26 cellular contexts compared by ENCODE assay signal in genomic region chr2:151716721-151717120, GRCh38. TPM values are rescaled to one million over a fixed set of nuclear protein-coding genes. Genes with fewer than 3 reads are reported as not detected.
A peak's percentile ranks its signal among the peaks of the same experiment; 100 is the strongest.
DNase-seq lines count a peak whose midpoint lies in the region; ATAC-seq and TF ChIP-seq lines count a peak whose summit lies in the region.
"Had no signal": no experiment of that assay in that cellular context is flagged by ENCODE, and none has a peak within 500 bp of the region (broad histone marks: within the 10 kb centered on the region; RNA-seq: fewer than 3 reads in every experiment).

No MANE protein-coding gene starts in this region.

- DNase-seq in AG09309 (ENCODE audit: low read depth) (peak; percentile 1), HK-2 (ENCODE audit: unreplicated experiment) (peak; percentile 2), foreskin fibroblast (peak; percentile 1 to 5), retinal pigment epithelial cell (ENCODE audit: low read depth) (peak; percentile 49), H9 (no peak), Kasumi-1 (lab: John Stamatoyannopoulos, UW) (no peak)
- DNase-seq: activated CD4-positive, alpha-beta T cell treated with anti-CD3 and anti-CD28 coated beads for 1 hour; activated CD8-positive, alpha-beta memory T cell treated with anti-CD3 and anti-CD28 coated beads for 24 hours; activated T-cell treated with anti-CD3 and anti-CD28 coated beads, Interleukin-2, amount 50 U/mL, for 24 hours; adrenal gland; CD4-positive, alpha-beta memory T cell; cortex of kidney; immature natural killer cell; NCI-H1105 treated with DMSO at 0.1 percent for 48 hours; NCI-H2081; NCI-H446; PC-3; SIG-M5; stimulated activated naive CD8-positive, alpha-beta T cell treated with anti-CD3 and anti-CD28 coated beads, Interleukin-15, amount 100 ng/mL, for 72 hours; T-cell had no signal

- H2AK5ac ChIP-seq in H9 (ENCODE audit: insufficient read length, low read length): no peak overlapping the region

- ATAC-seq in HG03045 (IDR thresholded peaks at IDR 0.05; ENCODE audit: unreplicated experiment) (no peak), GM21390 (IDR thresholded peaks at IDR 0.05; ENCODE audit: unreplicated experiment) (no peak)
- ATAC-seq: GM12878; PC-3; stimulated activated naive CD8-positive, alpha-beta T cell treated with anti-CD3 and anti-CD28 coated beads, Interleukin-15, amount 100 ng/mL, for 72 hours; T-cell had no signal

- no peak overlapping the region for H3K4me2 ChIP-seq in H9 (ENCODE audit: insufficient read depth, insufficient read length, low read length)
- H3K4me2 ChIP-seq: hepatocyte had no signal

- H4K20me1 ChIP-seq in H9 (ENCODE audit: control insufficient read depth, insufficient read depth, insufficient read length): no peaks in the 10 kb centered on the region

- no peak overlapping the region for H3K4me3 ChIP-seq in AG09309 (ENCODE audit: control insufficient read depth, low read depth, low read length)
- no peak overlapping the region for H3K4me3 ChIP-seq in foreskin fibroblast (ENCODE audit: low read depth in 1 of 2, low read length in 2 of 2)
- H3K4me3 ChIP-seq in retinal pigment epithelial cell (ENCODE audit: low read length): no peak overlapping the region
- H3K4me3 ChIP-seq: adrenal gland, GM12878, hepatocyte, lung had no signal

- no peak overlapping the region for H2AFZ ChIP-seq in H9 (ENCODE audit: low read length)
- H2AFZ ChIP-seq: hepatocyte had no signal

- no peaks in the 10 kb centered on the region for H3K36me3 Mint-ChIP-seq in H9 (ENCODE audit: insufficient read depth in 1 of 3, low read depth in 3 of 3)
- H3K36me3 Mint-ChIP-seq: T-cell had no signal

- H2BK20ac ChIP-seq in H9 (ENCODE audit: low read depth, low read length, poor library complexity, severe bottlenecking): no peak overlapping the region

- no peak overlapping the region for H3K56ac ChIP-seq in H9 (ENCODE audit: insufficient read length, low read depth, low read length)

- no peak overlapping the region for H3K27ac Mint-ChIP-seq in H9
- H3K27ac Mint-ChIP-seq: activated T-cell treated with anti-CD3 and anti-CD28 coated beads, Interleukin-2, amount 50 U/mL, for 24 hours; CD4-positive, alpha-beta memory T cell; immature natural killer cell; stimulated activated naive CD8-positive, alpha-beta T cell treated with anti-CD3 and anti-CD28 coated beads, Interleukin-15, amount 100 ng/mL, for 72 hours; T-cell had no signal

- H4K91ac ChIP-seq in H9 (ENCODE audit: insufficient read length, low read depth, low read length): no peak overlapping the region

- H3K4me1 Mint-ChIP-seq in H9: no peaks in the 10 kb centered on the region
- H3K4me1 Mint-ChIP-seq: CD4-positive, alpha-beta memory T cell; immature natural killer cell; stimulated activated naive CD8-positive, alpha-beta T cell treated with anti-CD3 and anti-CD28 coated beads, Interleukin-15, amount 100 ng/mL, for 72 hours; T-cell had no signal

- no peak overlapping the region for H3K9ac ChIP-seq in H9 (ENCODE audit: extremely low read depth, insufficient read length, low read length)

- H3K23ac ChIP-seq in H9 (ENCODE audit: insufficient read length, low read depth, low read length): no peak overlapping the region

- no peak overlapping the region for H3K4ac ChIP-seq in H9 (ENCODE audit: low read depth, low read length)

- no CpG with 5 or more reads among the region's 2 CpGs for WGBS in H9 (ENCODE audit: extremely low coverage, insufficient read length, low lambda C conversion rate)

- H3K9me3 ChIP-seq in H9 (ENCODE audit: control insufficient read depth, low read depth, low read length): no peaks in the 10 kb centered on the region
- H3K9me3 ChIP-seq: adrenal gland, neutrophil had no signal

- no peak for TF ChIP-seq CTCF in AG09309 (IDR thresholded peaks at IDR 0.05; ENCODE audit: control insufficient read depth, insufficient read depth, low read depth, low read length, missing control alignments)
- TF ChIP-seq CTCF in foreskin fibroblast (IDR thresholded peaks at IDR 0.05; ENCODE audit: low read depth, low read length): no peak
- TF ChIP-seq CTCF in retinal pigment epithelial cell (conservative IDR thresholded peaks at IDR 0.05; ENCODE audit: low read depth, low read length): no peak
- TF ChIP-seq CTCF in H9 (conservative IDR thresholded peaks at IDR 0.05): no peak

- no peak overlapping the region for H3K18ac ChIP-seq in H9 (ENCODE audit: insufficient read length, low read depth, low read length)

- H3K27me3 Mint-ChIP-seq in H9 (ENCODE audit: low read depth): peaks cover 2% of the 10 kb centered on the region
- H3K27me3 Mint-ChIP-seq: activated T-cell treated with anti-CD3 and anti-CD28 coated beads, Interleukin-2, amount 50 U/mL, for 24 hours; stimulated activated naive CD8-positive, alpha-beta T cell treated with anti-CD3 and anti-CD28 coated beads, Interleukin-15, amount 100 ng/mL, for 72 hours had no signal

- H3K27ac ChIP-seq in H9 (ENCODE audit: insufficient read length, low read depth, low read length): no peak overlapping the region
- H3K27ac ChIP-seq: adrenal gland, hepatocyte, neutrophil had no signal

- no peaks in the 10 kb centered on the region for H3K79me1 ChIP-seq in H9 (ENCODE audit: insufficient read depth, low read depth, low read length, poor library complexity, severe bottlenecking)

- no peaks in the 10 kb centered on the region for H3K27me3 ChIP-seq in H9 (ENCODE audit: insufficient read depth, low read length)
- H3K27me3 ChIP-seq: adrenal gland, hepatocyte, neutrophil had no signal

- no peak overlapping the region for H3K4me3 Mint-ChIP-seq in H9
- H3K4me3 Mint-ChIP-seq: activated T-cell treated with anti-CD3 and anti-CD28 coated beads, Interleukin-2, amount 50 U/mL, for 24 hours; CD4-positive, alpha-beta memory T cell; immature natural killer cell; stimulated activated naive CD8-positive, alpha-beta T cell treated with anti-CD3 and anti-CD28 coated beads, Interleukin-15, amount 100 ng/mL, for 72 hours; T-cell had no signal

- H2BK120ac ChIP-seq in H9 (ENCODE audit: low read depth, low read length, poor library complexity, severe bottlenecking): no peak overlapping the region

- H3K79me2 ChIP-seq in H9 (ENCODE audit: insufficient read depth, low read length): no peaks in the 10 kb centered on the region
- H3K79me2 ChIP-seq: hepatocyte had no signal

- H3K14ac ChIP-seq in H9 (ENCODE audit: insufficient read depth, low read length): no peak overlapping the region

- H3K23me2 ChIP-seq in H9 (ENCODE audit: insufficient read length, low read depth, low read length, poor library complexity, severe bottlenecking): no peaks in the 10 kb centered on the region

- no peak overlapping the region for H4K8ac ChIP-seq in H9 (replicated peaks; ENCODE audit: insufficient read length, low read depth, low read length)

- no peak overlapping the region for H3T11ph ChIP-seq in H9 (ENCODE audit: low read length)

- H2BK12ac ChIP-seq in H9 (ENCODE audit: insufficient read length, low read depth, low read length): no peak overlapping the region

- H4K5ac ChIP-seq in H9 (ENCODE audit: insufficient read length, low read depth, low read length): no peak overlapping the region

- H3K4me1 ChIP-seq in H9 (ENCODE audit: insufficient read depth, low read length): no peaks in the 10 kb centered on the region

- H2BK15ac ChIP-seq in H9 (ENCODE audit: low read depth, low read length): no peak overlapping the region

- H2BK5ac ChIP-seq in H9 (ENCODE audit: insufficient read length, low read length): no peak overlapping the region

- H3K9me3 Mint-ChIP-seq in H9: no peaks in the 10 kb centered on the region
- H3K9me3 Mint-ChIP-seq: activated T-cell treated with anti-CD3 and anti-CD28 coated beads, Interleukin-2, amount 50 U/mL, for 24 hours; immature natural killer cell had no signal

RNA-seq across cellular contexts. Expression of gene NEB, which starts 17.6 kb away (rescaled TPM):
- total RNA-seq in H9 (2021): 0.75 and 0.98 TPM in 2 replicates

Comparison
In these comparisons a context has a peak if more than half of its experiments do, and no peak if none do; other contexts are left out.
1. DNase-seq: peak in AG09309 (single experiment), HK-2 (single experiment), foreskin fibroblast (2 of 2) and retinal pigment epithelial cell (single experiment); none in H9 (single experiment) and Kasumi-1 (0 of 2).